15 cellular contexts compared by ENCODE assay signal in genomic region chr4:72109959-72110497, GRCh38.
"Had no signal": no experiment of that assay in that cellular context is flagged by ENCODE, and none has a peak within 500 bp of the region (broad histone marks: within the 10 kb centered on the region; RNA-seq: fewer than 3 reads in every experiment).

No MANE protein-coding gene starts in this region.

- DNase-seq: activated CD4-positive, alpha-beta memory T cell treated with anti-CD3 and anti-CD28 coated beads for 36 hours; activated CD4-positive, alpha-beta T cell treated with anti-CD3 and anti-CD28 coated beads for 4 hours; activated effector memory CD4-positive, alpha-beta T cell treated with Interleukin-2 at 50 U/mL for 16 hours; activated naive CD4-positive, alpha-beta T cell treated with anti-CD3 and anti-CD28 coated beads, Interleukin-2, amount 10 ng/mL, durations not matched to agents 7 days and 5 days; activated naive CD8-positive, alpha-beta T cell treated with anti-CD3 and anti-CD28 coated beads, Interleukin-2, amount 50 U/mL, for 24 hours; activated T-cell treated with anti-CD3 and anti-CD28 coated beads, Interleukin-2, amount 50 U/mL, for 1 hour; anterior cingulate cortex; caudate nucleus; effector memory CD8-positive, alpha-beta T cell; stimulated activated CD4-positive, alpha-beta T cell treated with anti-CD3 and anti-CD28 coated beads, Interleukin-4, amount 100 ng/mL, for 24 hours had no signal

- H3K27ac ChIP-seq: parathyroid adenoma had no signal

- H3K9ac ChIP-seq: parathyroid adenoma had no signal

- H2AFZ ChIP-seq: parathyroid adenoma had no signal

- H3K79me2 ChIP-seq: parathyroid adenoma had no signal

- ATAC-seq: activated naive CD8-positive, alpha-beta T cell treated with anti-CD3 and anti-CD28 coated beads, Interleukin-2, amount 50 U/mL, for 24 hours; effector memory CD8-positive, alpha-beta T cell; natural killer cell treated with Interleukin-12 subunit alpha and Interleukin-12 subunit beta and Interleukin-15 and Interleukin-18, amount 100 ng/mL, for 72 hours; sciatic nerve; stimulated activated memory B cell treated with anti-CD40 and anti-IgM and Interleukin-4, amounts not matched to agents 10 μg/mL and 1 μg/mL and 100 μg/mL, for 72 hours; WTC11 had no signal
